In the genomic region with DNA sequence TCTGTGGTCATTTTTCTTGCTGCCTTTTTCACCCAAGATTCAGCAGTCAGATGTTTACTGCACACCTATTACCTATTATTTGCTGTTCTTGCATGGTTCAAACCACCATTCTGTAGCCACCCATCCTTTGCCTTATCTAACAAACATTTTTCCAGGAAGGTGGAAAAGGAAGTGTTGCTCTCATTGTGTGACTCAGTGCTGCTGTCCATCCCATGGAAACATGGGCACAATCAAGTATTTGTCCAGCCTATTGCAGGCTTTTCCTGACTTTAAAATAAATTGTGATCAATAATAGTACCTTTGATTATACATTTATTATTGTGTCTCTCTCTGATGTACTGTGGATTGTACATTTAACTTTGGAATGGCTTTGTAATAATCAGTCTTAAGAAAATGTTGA, we compare ENCODE assay signal across 22 cellular contexts.
"Had no signal": no experiment of that assay in that cellular context is flagged by ENCODE, and none has a peak within 500 bp of the region (broad histone marks: within the 10 kb centered on the region; RNA-seq: fewer than 3 reads in every experiment).

No MANE protein-coding gene starts in this region.

- H3K9me3 ChIP-seq: gastrocnemius medialis, heart left ventricle, left lung, tibial artery had no signal

- H3K4me1 Mint-ChIP-seq: nephron progenitor cell had no signal

- H3K4me3 Mint-ChIP-seq: activated CD8-positive, alpha-beta memory T cell treated with anti-CD3 and anti-CD28 coated beads, Interleukin-2, amount 10 ng/mL, durations not matched to agents 7 days and 5 days; endodermal cell; nephron progenitor cell had no signal

- H3K9me3 Mint-ChIP-seq: activated naive CD4-positive, alpha-beta T cell treated with anti-CD3 and anti-CD28 coated beads, Interleukin-2, amount 50 U/mL, for 72 hours; endodermal cell; nephron progenitor cell had no signal

- DNase-seq: activated CD4-positive, alpha-beta T cell treated with anti-CD3 and anti-CD28 coated beads for 1 hour; activated CD4-positive, alpha-beta T cell treated with anti-CD3 and anti-CD28 coated beads, Interleukin-2, amount 50 U/mL, for 4 hours; activated CD8-positive, alpha-beta memory T cell treated with anti-CD3 and anti-CD28 coated beads, Interleukin-2, amount 10 ng/mL, durations not matched to agents 7 days and 5 days; activated gamma-delta T cell; activated T-cell treated with anti-CD3 and anti-CD28 coated beads, Interleukin-2, amount 50 U/mL, for 1 hour; amniotic stem cell; dorsolateral prefrontal cortex; erythroblast; gastrocnemius medialis; heart left ventricle; kidney; left lung; nephron progenitor cell; nucleus accumbens; stimulated activated CD4-positive, alpha-beta T cell treated with anti-CD3 and anti-CD28 coated beads, Interleukin-12 subunit alpha, Interleukin-12 subunit beta, amount 100 ng/mL, for 4 hours; stimulated activated CD4-positive, alpha-beta T cell treated with anti-CD3 and anti-CD28 coated beads, Interleukin-1b, Interleukin-23, amount 100 ng/mL, for 48 hours; stimulated activated naive CD8-positive, alpha-beta T cell treated with anti-CD3 and anti-CD28 coated beads, Interleukin-15, Interleukin-2, amounts not matched to agents 100 U/mL and 50 U/mL, for 24 hours; substantia nigra; tibial artery; WERI-Rb-1 had no signal

- H3K27me3 ChIP-seq: dorsolateral prefrontal cortex, gastrocnemius medialis, heart left ventricle, left lung, tibial artery had no signal

- H3K4me1 ChIP-seq: gastrocnemius medialis, heart left ventricle, left lung, tibial artery had no signal

- H3K27ac ChIP-seq: gastrocnemius medialis, heart left ventricle, left lung, tibial artery, WERI-Rb-1 had no signal

- FAIRE-seq: kidney had no signal

- ATAC-seq: activated CD8-positive, alpha-beta memory T cell treated with anti-CD3 and anti-CD28 coated beads, Interleukin-2, amount 10 ng/mL, durations not matched to agents 7 days and 5 days; activated naive CD4-positive, alpha-beta T cell treated with anti-CD3 and anti-CD28 coated beads, Interleukin-2, amount 50 U/mL, for 72 hours; gastrocnemius medialis; heart left ventricle; left lung; stimulated activated naive CD8-positive, alpha-beta T cell treated with anti-CD3 and anti-CD28 coated beads, Interleukin-15, Interleukin-2, amounts not matched to agents 100 U/mL and 50 U/mL, for 24 hours had no signal

- H3K27ac Mint-ChIP-seq: activated CD8-positive, alpha-beta memory T cell treated with anti-CD3 and anti-CD28 coated beads, Interleukin-2, amount 10 ng/mL, durations not matched to agents 7 days and 5 days; endodermal cell; nephron progenitor cell had no signal

- H3K4me3 ChIP-seq: dorsolateral prefrontal cortex, gastrocnemius medialis, heart left ventricle, left lung, tibial artery had no signal
